ENCODE assay signal across 1 cellular context in genomic region chr17:80259642-80260535, GRCh38.
TF ChIP-seq lines count a peak whose summit lies in the region.

No MANE protein-coding gene starts in this region.

TF ChIP-seq in HepG2, 621 proteins besides CTCF, POLR2A, EP300 and RAD21 (continued from another document and continues in another):
- TF ChIP-seq TARDBP (CRISPR knock-in tag; IDR thresholded peaks at IDR 0.05) (no peak), KDM1A (CRISPR knock-in tag; IDR thresholded peaks at IDR 0.05) (no peak), PRPF4 (IDR thresholded peaks at IDR 0.05; ENCODE audit: low read depth, low read length, poor library complexity, severe bottlenecking) (no peak), ZSCAN21 (CRISPR knock-in tag; IDR thresholded peaks at IDR 0.05; ENCODE audit: borderline replicate concordance) (no peak), CEBPB (IDR thresholded peaks at IDR 0.05; ENCODE audit: borderline replicate concordance, low read depth, low read length) (no peak), ZNF350 (CRISPR knock-in tag; IDR thresholded peaks at IDR 0.05; ENCODE audit: borderline replicate concordance, low read depth) (no peak), SMAD3 (CRISPR knock-in tag; IDR thresholded peaks at IDR 0.05) (no peak), ZBTB4 (CRISPR knock-in tag; IDR thresholded peaks at IDR 0.05; ENCODE audit: borderline replicate concordance) (no peak), THAP9 (CRISPR knock-in tag; IDR thresholded peaks at IDR 0.05; ENCODE audit: borderline replicate concordance) (peak; percentile 14; the same call in 1 of the 2 replicates), PRDM10 (CRISPR knock-in tag; IDR thresholded peaks at IDR 0.05; ENCODE audit: low read depth) (no peak), MEIS1 (CRISPR knock-in tag; IDR thresholded peaks at IDR 0.05; ENCODE audit: borderline replicate concordance) (no peak), ZNF326 (CRISPR knock-in tag; IDR thresholded peaks at IDR 0.05; ENCODE audit: borderline replicate concordance) (no peak), NFYB (CRISPR knock-in tag; IDR thresholded peaks at IDR 0.05) (no peak), ZBED4 (CRISPR knock-in tag; IDR thresholded peaks at IDR 0.05; ENCODE audit: borderline replicate concordance) (no peak), FOXA3 (CRISPR knock-in tag; IDR thresholded peaks at IDR 0.05) (peak; percentile 22; the same call in 1 of the 2 replicates), HOXD1 (CRISPR knock-in tag; IDR thresholded peaks at IDR 0.05) (no peak), ZNF281 (CRISPR knock-in tag; IDR thresholded peaks at IDR 0.05; ENCODE audit: borderline replicate concordance) (no peak), ZNF12 (CRISPR knock-in tag; IDR thresholded peaks at IDR 0.05) (no peak), ZNF652 (CRISPR knock-in tag; IDR thresholded peaks at IDR 0.05; ENCODE audit: borderline replicate concordance, low read depth) (no peak), CAMTA2 (CRISPR knock-in tag; IDR thresholded peaks at IDR 0.05; ENCODE audit: borderline replicate concordance) (no peak), ZNF121 (CRISPR knock-in tag; IDR thresholded peaks at IDR 0.05) (peak; percentile 20; the same call in 1 of the 2 replicates), ZNF7 (CRISPR knock-in tag; IDR thresholded peaks at IDR 0.05) (no peak), ZBTB37 (CRISPR knock-in tag; IDR thresholded peaks at IDR 0.05) (no peak), ZNF605 (CRISPR knock-in tag; IDR thresholded peaks at IDR 0.05) (no peak), GMEB2 (CRISPR knock-in tag; IDR thresholded peaks at IDR 0.05; ENCODE audit: low read depth) (no peak), ZNF672 (CRISPR knock-in tag; IDR thresholded peaks at IDR 0.05) (no peak), NR0B2 (CRISPR knock-in tag; IDR thresholded peaks at IDR 0.05) (peak; percentile 75; the same call in 1 of the 2 replicates), ZNF567 (CRISPR knock-in tag; IDR thresholded peaks at IDR 0.05; ENCODE audit: borderline replicate concordance) (no peak), ZNF562 (CRISPR knock-in tag; IDR thresholded peaks at IDR 0.05; ENCODE audit: borderline replicate concordance) (peak; percentile 53; the same call in 1 of the 2 replicates), ZNF160 (CRISPR knock-in tag; IDR thresholded peaks at IDR 0.05) (no peak), ZNF598 (CRISPR knock-in tag; IDR thresholded peaks at IDR 0.05; ENCODE audit: borderline replicate concordance) (no peak), GATAD1 (CRISPR knock-in tag; IDR thresholded peaks at IDR 0.05) (no peak), SIN3B (IDR thresholded peaks at IDR 0.05; ENCODE audit: low read length) (no peak), ZNF234 (CRISPR knock-in tag; conservative IDR thresholded peaks at IDR 0.05) (no peak; the same call in 1 of the 2 replicates), PLRG1 (conservative IDR thresholded peaks at IDR 0.05) (no peak), NFYC (CRISPR knock-in tag; IDR thresholded peaks at IDR 0.05) (no peak), TOPORS (CRISPR knock-in tag; IDR thresholded peaks at IDR 0.05) (no peak), U2AF1 (optimal IDR thresholded peaks at IDR 0.05; ENCODE audit: low read depth, low read length) (no peak), GZF1 (CRISPR knock-in tag; IDR thresholded peaks at IDR 0.05) (no peak), ZBTB21 (CRISPR knock-in tag; IDR thresholded peaks at IDR 0.05) (no peak)
